ENCODE assay signal across 8 cellular contexts in the genomic region with DNA sequence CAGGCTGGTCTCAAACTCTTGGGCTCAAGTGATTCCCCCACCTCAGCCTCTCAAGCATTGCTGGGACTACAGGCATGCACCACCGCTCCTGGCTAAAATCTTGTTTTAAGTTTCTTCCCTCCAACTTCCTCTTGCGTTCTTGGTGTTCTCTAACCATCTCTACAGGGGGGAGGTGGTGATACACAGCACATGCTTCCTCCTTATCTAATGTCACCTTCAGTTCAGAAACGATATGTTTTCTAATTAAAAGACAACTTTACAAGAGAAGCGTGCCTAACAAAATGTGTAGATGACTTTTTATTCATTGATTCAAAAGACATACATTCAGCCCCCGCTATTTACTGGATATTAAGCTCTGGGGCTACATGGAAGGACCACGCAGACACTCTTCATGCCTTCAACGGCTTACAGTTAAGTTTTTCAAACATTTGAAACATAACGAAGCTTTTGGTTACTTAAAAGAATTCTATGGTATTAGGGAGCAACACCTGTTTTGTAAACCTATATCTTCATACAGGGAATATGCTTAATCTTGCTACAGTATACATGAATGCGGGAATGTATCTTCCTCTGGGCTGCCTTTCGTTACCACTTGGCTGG. TPM values are rescaled to one million over a fixed set of nuclear protein-coding genes. Genes with fewer than 3 reads are reported as not detected.
DNase-seq lines count a peak whose midpoint lies in the region; ATAC-seq and TF ChIP-seq lines count a peak whose summit lies in the region.

No MANE protein-coding gene starts in this region.

- CTCF ChIA-PET in WTC11 (lab: Charles Lee), result interaction anchor here (1.0 to 1.9 kb wide), 5 partner anchors 18 to 153 kb away, joined by 3 to 10 read pairs (median 4); a partner anchor contains a TSS

- ATAC-seq in HG03520 (IDR thresholded peaks at IDR 0.05; ENCODE audit: unreplicated experiment) (peak; percentile 9), WTC11 (no peak; the same call in 1 of the 2 replicates), heart left ventricle (no peak), sciatic nerve (peak; percentile 18)

- WGBS in heart left ventricle, 4 donors, result 12 to 18% (median 18%) methylated on average over 10 of the region's 10 CpGs
- WGBS in lower leg skin, 2 donors, result 18 to 19% methylated on average over 10 of the region's 10 CpGs

- H3K9me3 ChIP-seq in heart left ventricle, result no peaks in the 10 kb centered on the region

- H3K4me3 Mint-ChIP-seq in WTC11, result peak overlapping the region; percentile 98

- peaks cover 13% of the 10 kb centered on the region for H3K4me1 Mint-ChIP-seq in WTC11

- H3K4me3 ChIP-seq in heart left ventricle (peak overlapping the region; percentile 66 to 97 (median 88)), lower leg skin (ENCODE audit: low read depth, poor library complexity, severe bottlenecking) (no peak overlapping the region)

- peaks cover 19% of the 10 kb centered on the region for H3K36me3 Mint-ChIP-seq in WTC11

- H3K9me3 Mint-ChIP-seq in WTC11, result no peaks in the 10 kb centered on the region

- TF ChIP-seq POLR2A in GM19193 (IDR thresholded peaks at IDR 0.05; ENCODE audit: extremely low read depth, insufficient read depth, insufficient read length) (peak; percentile 13), heart left ventricle (IDR thresholded peaks at IDR 0.05) (no peak), lower leg skin (IDR thresholded peaks at IDR 0.05) (no peak)

- H3K27me3 ChIP-seq in heart left ventricle, result no peaks in the 10 kb centered on the region

- DNase-seq in CD1c-positive myeloid dendritic cell (ENCODE audit: extremely low spot score) (peak; percentile 47), WTC11 (ENCODE audit: low spot score) (no peak), heart left ventricle (no peak), sciatic nerve (ENCODE audit: low spot score) (no peak), lower leg skin (ENCODE audit: low spot score in 2 of 2) (no peak), COR-L47 (lab: John Stamatoyannopoulos, UW) (no peak)

- POLR2A ChIA-PET in WTC11 (lab: Charles Lee), result no interaction called here

- H3K27ac Mint-ChIP-seq in WTC11, result peak overlapping the region; percentile 99

- TF ChIP-seq CTCF in WTC11 (IDR thresholded peaks at IDR 0.05), result no peak
- TF ChIP-seq CTCF in heart left ventricle (IDR thresholded peaks at IDR 0.05), result no peak
- no peak for TF ChIP-seq CTCF in lower leg skin (IDR thresholded peaks at IDR 0.05)

- no peaks in the 10 kb centered on the region for H3K27me3 Mint-ChIP-seq in WTC11 (ENCODE audit: low read depth)

- peak overlapping the region; percentile 85 to 96 (median 92) for H3K27ac ChIP-seq in heart left ventricle

- intact Hi-C loops in heart left ventricle (cut with DNase I), result loop anchor here in 1 of 10 donors (10.0 kb wide), 1 partner anchor 61 kb away; a partner anchor contains a TSS
- intact Hi-C loops in sciatic nerve (cut with DNase I), result no loop called here
- intact Hi-C loops in lower leg skin (cut with DNase I; ENCODE audit: low total_unique reads), result no loop called here

- peaks cover 0 to 34% (median 20%) of the 10 kb centered on the region in 12 donors for H3K4me1 ChIP-seq in heart left ventricle

- peaks cover 0 to 52% (median 15%) of the 10 kb centered on the region in 9 donors for H3K36me3 ChIP-seq in heart left ventricle

TF ChIP-seq in WTC11, 78 proteins besides CTCF, POLR2A, EP300 and RAD21:
- TF ChIP-seq, protein P1, sequence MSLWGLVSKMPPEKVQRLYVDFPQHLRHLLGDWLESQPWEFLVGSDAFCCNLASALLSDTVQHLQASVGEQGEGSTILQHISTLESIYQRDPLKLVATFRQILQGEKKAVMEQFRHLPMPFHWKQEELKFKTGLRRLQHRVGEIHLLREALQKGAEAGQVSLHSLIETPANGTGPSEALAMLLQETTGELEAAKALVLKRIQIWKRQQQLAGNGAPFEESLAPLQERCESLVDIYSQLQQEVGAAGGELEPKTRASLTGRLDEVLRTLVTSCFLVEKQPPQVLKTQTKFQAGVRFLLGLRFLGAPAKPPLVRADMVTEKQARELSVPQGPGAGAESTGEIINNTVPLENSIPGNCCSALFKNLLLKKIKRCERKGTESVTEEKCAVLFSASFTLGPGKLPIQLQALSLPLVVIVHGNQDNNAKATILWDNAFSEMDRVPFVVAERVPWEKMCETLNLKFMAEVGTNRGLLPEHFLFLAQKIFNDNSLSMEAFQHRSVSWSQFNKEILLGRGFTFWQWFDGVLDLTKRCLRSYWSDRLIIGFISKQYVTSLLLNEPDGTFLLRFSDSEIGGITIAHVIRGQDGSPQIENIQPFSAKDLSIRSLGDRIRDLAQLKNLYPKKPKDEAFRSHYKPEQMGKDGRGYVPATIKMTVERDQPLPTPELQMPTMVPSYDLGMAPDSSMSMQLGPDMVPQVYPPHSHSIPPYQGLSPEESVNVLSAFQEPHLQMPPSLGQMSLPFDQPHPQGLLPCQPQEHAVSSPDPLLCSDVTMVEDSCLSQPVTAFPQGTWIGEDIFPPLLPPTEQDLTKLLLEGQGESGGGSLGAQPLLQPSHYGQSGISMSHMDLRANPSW (CRISPR knock-in tag; conservative IDR thresholded peaks at IDR 0.05; ENCODE audit: low read depth), result no peak
- TF ChIP-seq RELA (CRISPR knock-in tag; IDR thresholded peaks at IDR 0.05; ENCODE audit: borderline replicate concordance) (no peak), NFE2L1 (CRISPR knock-in tag; IDR thresholded peaks at IDR 0.05) (no peak)

RNA-seq across cellular contexts. Expression of a gene that starts 0.9 kb away (rescaled TPM):
- total RNA-seq in WTC11 (2021) (55.7 to 60.4 TPM (median 56.6 TPM) in 3 replicates), heart left ventricle (100 to 1,000 TPM; 110 to 179 (median 160) TPM), sciatic nerve (19.4 TPM), lower leg skin (10 to 100 TPM; 18.1 to 32.1 (median 23.8) TPM)
- 10 to 100 TPM; 48.7 to 98.3 TPM for polyA plus RNA-seq in heart left ventricle

RNA-seq across cellular contexts. Expression of a gene that starts 49.5 kb away (rescaled TPM):
- total RNA-seq in WTC11 (2021) (0.71 to 0.85 TPM (median 0.71 TPM) in 3 replicates), heart left ventricle (1 to 10 TPM; 1.4 to 6.9 (median 2.1) TPM), sciatic nerve (1.8 TPM), lower leg skin (1 to 10 TPM in 2 of 4 donors, under 1 TPM in 2; 0.38 to 2.4 (median 0.90) TPM)
- polyA plus RNA-seq in heart left ventricle, result 1 to 10 TPM; 1.4 to 2.4 TPM

RNA-seq across cellular contexts. Expression of a gene that starts 49.8 kb away (rescaled TPM):
- total RNA-seq in WTC11 (2021), result 15.3 to 17.1 TPM (median 15.6 TPM) in 3 replicates
- total RNA-seq in heart left ventricle, result 10 to 100 TPM in 3 of 9 donors, 1 to 10 TPM in 6; 5.1 to 12.5 (median 7.6) TPM
- polyA plus RNA-seq in heart left ventricle, result 10 to 100 TPM in 1 of 2 donors, 1 to 10 TPM in 1; 4.2 to 10.9 TPM
- total RNA-seq in sciatic nerve, result 18.1 TPM
- 10 to 100 TPM in 3 of 4 donors, 1 to 10 TPM in 1; 8.5 to 15.6 (median 12.3) TPM for total RNA-seq in lower leg skin

Comparison
In these comparisons a context has a peak if more than half of its experiments do, and no peak if none do; other contexts are left out.
1. ATAC-seq: peak in HG03520 (single experiment) and sciatic nerve (single experiment); none in WTC11 (single experiment) and heart left ventricle (0 of 4).